In genomic region chr3:42012378-42012934, GRCh38 we compare ENCODE assay signal across 1 cellular context.
TF ChIP-seq lines count a peak whose summit lies in the region.

No MANE protein-coding gene starts in this region.

TF ChIP-seq in HEK293, 187 proteins besides CTCF, POLR2A, EP300 and RAD21 (continued from another document):
- no peak for TF ChIP-seq PRDM2 (tag by site-specific recombination; IDR thresholded peaks at IDR 0.05; ENCODE audit: borderline replicate concordance)
TF ChIP-seq in HEK293: peak in this region for 2.
